8 cellular contexts compared by ENCODE assay signal in the genomic region with DNA sequence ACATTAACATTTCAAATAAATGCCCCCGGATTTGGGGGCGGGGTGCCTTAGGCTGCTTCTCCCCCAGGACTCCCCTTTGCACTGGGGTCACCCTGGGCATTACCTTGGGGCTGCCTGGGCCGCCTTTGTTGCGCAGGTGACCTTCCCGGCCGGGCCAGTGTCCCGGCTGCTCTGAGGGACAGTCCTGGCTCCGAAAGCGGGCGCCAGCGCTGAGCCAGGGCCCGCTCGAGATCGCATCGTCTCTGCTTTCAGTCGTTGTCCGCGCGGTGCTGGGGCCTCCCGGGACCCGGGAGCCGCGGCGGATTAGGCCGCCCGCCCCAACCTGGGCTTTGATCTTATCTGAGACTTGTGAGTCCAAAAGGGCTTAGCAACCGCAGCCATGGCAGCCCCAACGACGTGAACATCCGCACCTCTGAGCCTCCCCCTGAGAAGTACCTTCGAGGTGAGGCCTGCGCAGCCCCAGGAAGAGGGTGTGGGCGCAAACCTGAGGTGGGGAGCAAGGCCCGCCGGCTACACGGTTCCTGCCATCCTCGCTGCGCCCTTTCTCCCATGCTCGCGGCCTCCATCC. TPM values are rescaled to one million over a fixed set of nuclear protein-coding genes. Genes with fewer than 3 reads are reported as not detected.
DNase-seq lines count a peak whose midpoint lies in the region; ATAC-seq and TF ChIP-seq lines count a peak whose summit lies in the region.

No MANE protein-coding gene starts in this region.

- TF ChIP-seq CTCF in left lung (IDR thresholded peaks at IDR 0.05) (no peak), gastroesophageal sphincter (IDR thresholded peaks at IDR 0.05) (no peak)

- TF ChIP-seq POLR2A in gastroesophageal sphincter (IDR thresholded peaks at IDR 0.05) = no peak

- H3K9me3 Mint-ChIP-seq in stimulated activated effector memory CD8-positive, alpha-beta T cell treated with anti-CD3 and anti-CD28 coated beads, Interleukin-12 subunit alpha, Interleukin-12 subunit beta, amount 100 ng/mL, for 72 hours = no peaks in the 10 kb centered on the region

- H3K4me1 ChIP-seq in left lung (peaks cover 5 to 18% of the 10 kb centered on the region in 2 donors), gastroesophageal sphincter (peaks cover 0 to 15% (median 0%) of the 10 kb centered on the region in 3 donors)

- H3K4me3 Mint-ChIP-seq in stimulated activated effector memory CD8-positive, alpha-beta T cell treated with anti-CD3 and anti-CD28 coated beads, Interleukin-12 subunit alpha, Interleukin-12 subunit beta, amount 100 ng/mL, for 72 hours = peak overlapping the region; percentile 72

- ATAC-seq in HG03432 (IDR thresholded peaks at IDR 0.05; ENCODE audit: unreplicated experiment) = peak; percentile 48
- no peak for ATAC-seq in left lung
- ATAC-seq in stimulated activated effector memory CD8-positive, alpha-beta T cell treated with anti-CD3 and anti-CD28 coated beads, Interleukin-12 subunit alpha, Interleukin-12 subunit beta, amount 100 ng/mL, for 72 hours = peak; percentile 65
- no peak for ATAC-seq in GM21528 (IDR thresholded peaks at IDR 0.05; ENCODE audit: low FRiP score, unreplicated experiment)
- ATAC-seq in gastroesophageal sphincter = no peak
- ATAC-seq in HG02938 (IDR thresholded peaks at IDR 0.05; ENCODE audit: unreplicated experiment) = no peak

- TF ChIP-seq EP300 in gastroesophageal sphincter (IDR thresholded peaks at IDR 0.05) = no peak

- H3K27me3 ChIP-seq in left lung (peaks cover 0 to 25% of the 10 kb centered on the region in 2 donors), gastroesophageal sphincter (no peaks in the 10 kb centered on the region)

- H3K4me3 ChIP-seq in left lung = peak overlapping the region; percentile 33 to 43
- H3K4me3 ChIP-seq in gastroesophageal sphincter = peak overlapping the region in 1 of 2 donors; percentile 56

- peaks cover 17% of the 10 kb centered on the region for H3K4me1 Mint-ChIP-seq in stimulated activated effector memory CD8-positive, alpha-beta T cell treated with anti-CD3 and anti-CD28 coated beads, Interleukin-12 subunit alpha, Interleukin-12 subunit beta, amount 100 ng/mL, for 72 hours

- H3K36me3 Mint-ChIP-seq in stimulated activated effector memory CD8-positive, alpha-beta T cell treated with anti-CD3 and anti-CD28 coated beads, Interleukin-12 subunit alpha, Interleukin-12 subunit beta, amount 100 ng/mL, for 72 hours = no peaks in the 10 kb centered on the region

- H3K9me3 ChIP-seq in left lung (no peaks in the 10 kb centered on the region), gastroesophageal sphincter (no peaks in the 10 kb centered on the region)

- no peaks in the 10 kb centered on the region for H3K36me3 ChIP-seq in left lung
- no peaks in the 10 kb centered on the region for H3K36me3 ChIP-seq in gastroesophageal sphincter

- H3K27ac Mint-ChIP-seq in stimulated activated effector memory CD8-positive, alpha-beta T cell treated with anti-CD3 and anti-CD28 coated beads, Interleukin-12 subunit alpha, Interleukin-12 subunit beta, amount 100 ng/mL, for 72 hours = peak overlapping the region; percentile 81

- H3K27ac ChIP-seq in left lung (no peak overlapping the region), gastroesophageal sphincter (peak overlapping the region in 1 of 4 donors; percentile 8)

- DNase-seq in activated T-cell treated with anti-CD3 and anti-CD28 coated beads, Interleukin-2, amount 50 U/mL, for 48 hours = peak; percentile 61 to 66
- DNase-seq in left lung (peak in 1 of 2 donors; percentile 76), middle frontal gyrus (ENCODE audit: extremely low spot score, low spot score) (no peak)
- peak; percentile 10 to 54 for DNase-seq in stimulated activated effector memory CD8-positive, alpha-beta T cell treated with anti-CD3 and anti-CD28 coated beads, Interleukin-12 subunit alpha, Interleukin-12 subunit beta, amount 100 ng/mL, for 72 hours (ENCODE audit: low spot score in 2 of 2)

- WGBS in gastroesophageal sphincter (ENCODE audit: low coverage in 1 of 2), 2 donors = 67% methylated on average over 7 of the region's 40 CpGs; no CpG with 5 or more reads in 1 of the 2 donors

- intact Hi-C loops in left lung (cut with DNase I) = no loop called here

RNA-seq across cellular contexts. Expression of gene WAPL, which starts 14.8 kb away (rescaled TPM):
- total RNA-seq in left lung = 10 to 100 TPM; 28.2 to 35.6 TPM
- total RNA-seq in gastroesophageal sphincter = 10 to 100 TPM; 35.6 to 55.1 (median 40.6) TPM

Comparison
In these comparisons a context has a peak if more than half of its experiments do, and no peak if none do; other contexts are left out.
1. ATAC-seq: peak in HG03432 (single experiment) and stimulated activated effector memory CD8-positive, alpha-beta T cell treated with anti-CD3 and anti-CD28 coated beads, Interleukin-12 subunit alpha, Interleukin-12 subunit beta, amount 100 ng/mL, for 72 hours (single experiment); none in left lung (single experiment), GM21528 (single experiment), gastroesophageal sphincter (single experiment) and HG02938 (single experiment).